33 cellular contexts compared by ENCODE assay signal in the genomic region with DNA sequence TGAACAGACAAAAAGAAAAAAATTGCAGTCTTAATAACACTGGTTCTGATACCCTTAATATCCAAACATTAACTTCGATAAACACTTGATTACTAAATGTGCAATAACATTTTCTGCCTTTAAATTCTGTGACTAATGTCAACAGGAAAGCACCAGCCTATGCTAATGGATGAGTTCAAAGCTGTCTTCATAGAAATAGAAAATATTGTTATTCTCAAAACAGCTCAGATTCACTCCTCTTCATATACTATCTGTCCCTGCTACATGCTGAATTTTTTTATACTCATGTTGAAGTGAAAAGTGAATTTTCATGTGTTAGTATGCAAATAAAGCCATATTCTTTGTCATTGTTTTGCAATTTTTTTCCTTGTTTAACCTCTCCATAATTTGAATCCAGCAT. TPM values are rescaled to one million over a fixed set of nuclear protein-coding genes. Genes with fewer than 3 reads are reported as not detected.
"Had no signal": no experiment of that assay in that cellular context is flagged by ENCODE, and none has a peak within 500 bp of the region (broad histone marks: within the 10 kb centered on the region; RNA-seq: fewer than 3 reads in every experiment).

No MANE protein-coding gene starts in this region.

- ATAC-seq: activated naive CD4-positive, alpha-beta T cell treated with anti-CD3 and anti-CD28 coated beads, Interleukin-2, amount 50 U/mL, for 72 hours; activated naive CD8-positive, alpha-beta T cell treated with anti-CD3 and anti-CD28 coated beads, Interleukin-2, amount 50 U/mL, for 24 hours; activated T-cell treated with anti-CD3 and anti-CD28 coated beads, Interleukin-2, amount 50 U/mL, for 4 hours; activated T-cell treated with anti-CD3 and anti-CD28 coated beads, Interleukin-2, amount 50 U/mL, for 72 hours; body of pancreas had no signal

- H3K4me1 Mint-ChIP-seq: activated naive CD4-positive, alpha-beta T cell treated with anti-CD3 and anti-CD28 coated beads, Interleukin-2, amount 10 ng/mL, durations not matched to agents 7 days and 5 days; activated naive CD8-positive, alpha-beta T cell treated with anti-CD3 and anti-CD28 coated beads, Interleukin-2, amount 10 ng/mL, durations not matched to agents 7 days and 5 days; brain had no signal

- H3K27me3 Mint-ChIP-seq: activated naive CD4-positive, alpha-beta T cell treated with anti-CD3 and anti-CD28 coated beads, Interleukin-2, amount 10 ng/mL, durations not matched to agents 7 days and 5 days; activated naive CD8-positive, alpha-beta T cell; activated naive CD8-positive, alpha-beta T cell treated with anti-CD3 and anti-CD28 coated beads for 36 hours; activated naive CD8-positive, alpha-beta T cell treated with anti-CD3 and anti-CD28 coated beads, Interleukin-2, amount 10 ng/mL, durations not matched to agents 7 days and 5 days; activated naive CD8-positive, alpha-beta T cell treated with anti-CD3 and anti-CD28 coated beads, Interleukin-2, amount 50 U/mL, for 24 hours; activated T-cell treated with anti-CD3 and anti-CD28 coated beads, Interleukin-2, amount 50 U/mL, for 24 hours; brain; central memory CD8-positive, alpha-beta T cell had no signal

- H3K27ac Mint-ChIP-seq: activated naive CD4-positive, alpha-beta T cell treated with anti-CD3 and anti-CD28 coated beads for 36 hours; activated naive CD4-positive, alpha-beta T cell treated with anti-CD3 and anti-CD28 coated beads, Interleukin-2, amount 10 ng/mL, durations not matched to agents 7 days and 5 days; activated naive CD4-positive, alpha-beta T cell treated with anti-CD3 and anti-CD28 coated beads, Interleukin-2, amount 50 U/mL, for 72 hours; activated naive CD8-positive, alpha-beta T cell; activated naive CD8-positive, alpha-beta T cell treated with anti-CD3 and anti-CD28 coated beads for 36 hours; activated naive CD8-positive, alpha-beta T cell treated with anti-CD3 and anti-CD28 coated beads, Interleukin-2, amount 10 ng/mL, durations not matched to agents 7 days and 5 days; activated naive CD8-positive, alpha-beta T cell treated with anti-CD3 and anti-CD28 coated beads, Interleukin-2, amount 50 U/mL, for 24 hours; activated T-cell treated with anti-CD3 and anti-CD28 coated beads, Interleukin-2, amount 50 U/mL, for 24 hours; activated T-cell treated with anti-CD3 and anti-CD28 coated beads, Interleukin-2, amount 50 U/mL, for 72 hours; activated T-helper 1 cell treated with anti-CD3 and anti-CD28 coated beads, Interleukin-12 subunit alpha, Interleukin-12 subunit beta, Interleukin-2, Interleukin-4 antibody, amounts not matched to agents 30 ng/mL and 10 ng/mL and 1 ng/mL, durations not matched to agents 14 hours and 24 hours and 36 hours; activated T-helper 2 cell treated with anti-CD3 and anti-CD28 coated beads, Interferon-gamma antibody, Interleukin-2, Interleukin-4, amounts not matched to agents 10 μg/mL and 5 μg/mL and 100 μg/mL, durations not matched to agents 14 hours and 24 hours and 36 hours; brain had no signal

- DNase-seq: activated effector memory CD4-positive, alpha-beta T cell treated with anti-CD3 and anti-CD28 coated beads, Interleukin-2, amount 50 U/mL, for 16 hours; activated effector memory CD4-positive, alpha-beta T cell treated with Interleukin-2 at 50 U/mL for 16 hours; activated gamma-delta T cell; activated naive CD4-positive, alpha-beta T cell; activated naive CD4-positive, alpha-beta T cell treated with anti-CD3 and anti-CD28 coated beads for 36 hours; activated naive CD4-positive, alpha-beta T cell treated with anti-CD3 and anti-CD28 coated beads, Interleukin-2, amount 10 ng/mL, durations not matched to agents 7 days and 5 days; activated naive CD4-positive, alpha-beta T cell treated with anti-CD3 and anti-CD28 coated beads, Interleukin-2, amount 50 U/mL, for 16 hours; activated naive CD8-positive, alpha-beta T cell treated with anti-CD3 and anti-CD28 coated beads for 36 hours; activated naive CD8-positive, alpha-beta T cell treated with anti-CD3 and anti-CD28 coated beads, Interleukin-2, amount 10 ng/mL, durations not matched to agents 7 days and 5 days; activated naive CD8-positive, alpha-beta T cell treated with anti-CD3 and anti-CD28 coated beads, Interleukin-2, amount 50 U/mL, for 24 hours; activated T-cell treated with anti-CD3 and anti-CD28 coated beads for 4 hours; activated T-cell treated with anti-CD3 and anti-CD28 coated beads, Interleukin-2, amount 50 U/mL, for 1 hour; activated T-cell treated with anti-CD3 and anti-CD28 coated beads, Interleukin-2, amount 50 U/mL, for 24 hours; activated T-cell treated with anti-CD3 and anti-CD28 coated beads, Interleukin-2, amount 50 U/mL, for 4 hours; activated T-cell treated with anti-CD3 and anti-CD28 coated beads, Interleukin-2, amount 50 U/mL, for 48 hours; activated T-cell treated with anti-CD3 and anti-CD28 coated beads, Interleukin-2, amount 50 U/mL, for 72 hours; adrenal gland; amniotic stem cell; amygdala; anterior cingulate cortex; aorta; body of pancreas; brain microvascular endothelial cell; caudate nucleus; central memory CD4-positive, alpha-beta T cell; cerebellar nuclear complex had no signal

- H3K4me3 Mint-ChIP-seq: activated naive CD4-positive, alpha-beta T cell treated with anti-CD3 and anti-CD28 coated beads for 36 hours; activated naive CD4-positive, alpha-beta T cell treated with anti-CD3 and anti-CD28 coated beads, Interleukin-2, amount 10 ng/mL, durations not matched to agents 7 days and 5 days; activated naive CD8-positive, alpha-beta T cell; activated naive CD8-positive, alpha-beta T cell treated with anti-CD3 and anti-CD28 coated beads for 36 hours; activated naive CD8-positive, alpha-beta T cell treated with anti-CD3 and anti-CD28 coated beads, Interleukin-2, amount 10 ng/mL, durations not matched to agents 7 days and 5 days; activated naive CD8-positive, alpha-beta T cell treated with anti-CD3 and anti-CD28 coated beads, Interleukin-2, amount 50 U/mL, for 24 hours; activated T-cell treated with anti-CD3 and anti-CD28 coated beads, Interleukin-2, amount 50 U/mL, for 24 hours; activated T-cell treated with anti-CD3 and anti-CD28 coated beads, Interleukin-2, amount 50 U/mL, for 4 hours; activated T-cell treated with anti-CD3 and anti-CD28 coated beads, Interleukin-2, amount 50 U/mL, for 72 hours; activated T-helper 1 cell treated with anti-CD3 and anti-CD28 coated beads, Interleukin-12 subunit alpha, Interleukin-12 subunit beta, Interleukin-2, Interleukin-4 antibody, amounts not matched to agents 30 ng/mL and 10 ng/mL and 1 ng/mL, durations not matched to agents 14 hours and 24 hours and 36 hours; brain; central memory CD8-positive, alpha-beta T cell had no signal

RNA-seq across cellular contexts. Expression of a gene that starts 13.9 kb away (rescaled TPM):
- total RNA-seq: ascending aorta had no signal

RNA-seq across cellular contexts. Expression of a gene that starts 47.0 kb away (rescaled TPM):
- total RNA-seq: ascending aorta had no signal

RNA-seq across cellular contexts. Expression of a gene that starts 55.8 kb away (rescaled TPM):
- total RNA-seq: ascending aorta had no signal
